Comparison of ENCODE assay signal across 30 cellular contexts in the genomic region with DNA sequence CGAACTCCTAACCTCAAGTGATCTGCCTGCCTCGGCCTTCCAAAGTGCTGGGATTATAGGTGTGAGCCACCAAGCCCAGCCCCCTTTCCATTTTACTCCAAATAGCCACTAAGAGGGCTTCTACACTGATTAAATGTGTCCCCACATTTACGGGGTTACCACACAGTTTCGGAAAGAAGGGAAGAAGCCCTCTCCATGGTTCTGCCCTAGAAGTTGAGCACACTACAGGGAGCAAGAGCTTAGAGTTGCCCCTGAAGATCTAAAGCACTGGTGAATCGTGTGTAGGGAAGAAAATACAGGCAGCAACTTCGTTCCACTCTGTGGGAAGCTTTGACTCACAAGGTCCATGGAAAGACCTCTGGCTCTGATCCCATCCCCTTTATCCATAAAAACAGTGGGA.
"Had no signal": no experiment of that assay in that cellular context is flagged by ENCODE, and none has a peak within 500 bp of the region (broad histone marks: within the 10 kb centered on the region; RNA-seq: fewer than 3 reads in every experiment).

No MANE protein-coding gene starts in this region.

- H3K36me3 ChIP-seq: adrenal gland, gastrocnemius medialis, heart left ventricle had no signal

- H3K4me1 ChIP-seq: adrenal gland, body of pancreas, gastrocnemius medialis, heart left ventricle had no signal

- H3K27ac ChIP-seq: adrenal gland, body of pancreas, coronary artery, dorsolateral prefrontal cortex, gastrocnemius medialis, heart left ventricle, VCaP had no signal

- H3K27ac Mint-ChIP-seq: activated B cell treated with CpG ODN at 0.5 μM for 24 hours; activated CD8-positive, alpha-beta T cell treated with anti-CD3 and anti-CD28 coated beads for 36 hours; activated naive CD4-positive, alpha-beta T cell treated with anti-CD3 and anti-CD28 coated beads for 36 hours; activated naive CD4-positive, alpha-beta T cell treated with anti-CD3 and anti-CD28 coated beads, Interleukin-2, amount 50 U/mL, for 24 hours; activated naive CD8-positive, alpha-beta T cell treated with anti-CD3 and anti-CD28 coated beads for 36 hours; activated naive CD8-positive, alpha-beta T cell treated with anti-CD3 and anti-CD28 coated beads, Interleukin-2, amount 50 U/mL, for 24 hours; activated T-helper 2 cell treated with anti-CD3 and anti-CD28 coated beads, Interferon-gamma antibody, Interleukin-2, Interleukin-4, amounts not matched to agents 10 μg/mL and 5 μg/mL and 100 μg/mL, durations not matched to agents 14 hours and 24 hours and 36 hours; dendritic cell treated with granulocyte-macrophage colony-stimulating factor and Interleukin-4, amounts not matched to agents 40 ng/mL and 50 ng/mL, for 4 days; endodermal cell had no signal

- H3K4me3 Mint-ChIP-seq: activated B cell treated with CpG ODN at 0.5 μM for 24 hours; activated CD8-positive, alpha-beta T cell treated with anti-CD3 and anti-CD28 coated beads for 36 hours; activated naive CD4-positive, alpha-beta T cell treated with anti-CD3 and anti-CD28 coated beads for 36 hours; activated naive CD4-positive, alpha-beta T cell treated with anti-CD3 and anti-CD28 coated beads, Interleukin-2, amount 50 U/mL, for 24 hours; activated naive CD8-positive, alpha-beta T cell treated with anti-CD3 and anti-CD28 coated beads for 36 hours; activated naive CD8-positive, alpha-beta T cell treated with anti-CD3 and anti-CD28 coated beads, Interleukin-2, amount 50 U/mL, for 24 hours; activated T-cell treated with anti-CD3 and anti-CD28 coated beads, Interleukin-2, amount 50 U/mL, for 4 hours; dendritic cell treated with granulocyte-macrophage colony-stimulating factor and Interleukin-4, amounts not matched to agents 40 ng/mL and 50 ng/mL, for 4 days; endodermal cell had no signal

- H3K27me3 ChIP-seq: adrenal gland, body of pancreas had no signal

- H3K4me3 ChIP-seq: adrenal gland, body of pancreas, coronary artery, gastrocnemius medialis, heart left ventricle had no signal

- H3K36me3 Mint-ChIP-seq: activated naive CD8-positive, alpha-beta T cell treated with anti-CD3 and anti-CD28 coated beads for 36 hours had no signal

- H3K9me3 ChIP-seq: adrenal gland, body of pancreas, gastrocnemius medialis, heart left ventricle had no signal

- DNase-seq: activated B cell treated with CpG ODN at 0.5 μM for 24 hours; activated CD4-positive, alpha-beta T cell treated with anti-CD3 and anti-CD28 coated beads for 48 hours; activated CD4-positive, alpha-beta T cell treated with anti-CD3 and anti-CD28 coated beads, Interleukin-2, amount 50 U/mL, for 1 hour; activated CD4-positive, alpha-beta T cell treated with anti-CD3 and anti-CD28 coated beads, Interleukin-2, amount 50 U/mL, for 48 hours; activated CD8-positive, alpha-beta memory T cell treated with anti-CD3 and anti-CD28 coated beads for 24 hours; activated effector memory CD4-positive, alpha-beta T cell treated with anti-CD3 and anti-CD28 coated beads, Interleukin-2, amount 50 U/mL, for 16 hours; activated naive CD8-positive, alpha-beta T cell treated with anti-CD3 and anti-CD28 coated beads for 36 hours; activated naive CD8-positive, alpha-beta T cell treated with anti-CD3 and anti-CD28 coated beads, Interleukin-2, amount 50 U/mL, for 24 hours; activated T-cell treated with anti-CD3 and anti-CD28 coated beads, Interleukin-2, amount 50 U/mL, for 4 hours; adrenal gland; amygdala; aorta; body of pancreas; caudate nucleus; dorsolateral prefrontal cortex; effector memory CD4-positive, alpha-beta T cell; gastrocnemius medialis; glutamatergic neuron; heart left ventricle; hypothalamus had no signal

- H3K9me3 Mint-ChIP-seq: activated B cell treated with CpG ODN at 0.5 μM for 24 hours; activated CD8-positive, alpha-beta T cell treated with anti-CD3 and anti-CD28 coated beads for 36 hours; activated naive CD4-positive, alpha-beta T cell treated with anti-CD3 and anti-CD28 coated beads for 36 hours; activated naive CD4-positive, alpha-beta T cell treated with anti-CD3 and anti-CD28 coated beads, Interleukin-2, amount 50 U/mL, for 24 hours; activated naive CD8-positive, alpha-beta T cell treated with anti-CD3 and anti-CD28 coated beads for 36 hours; activated naive CD8-positive, alpha-beta T cell treated with anti-CD3 and anti-CD28 coated beads, Interleukin-2, amount 50 U/mL, for 24 hours; activated T-cell treated with anti-CD3 and anti-CD28 coated beads, Interleukin-2, amount 50 U/mL, for 4 hours; activated T-helper 2 cell treated with anti-CD3 and anti-CD28 coated beads, Interferon-gamma antibody, Interleukin-2, Interleukin-4, amounts not matched to agents 10 μg/mL and 5 μg/mL and 100 μg/mL, durations not matched to agents 14 hours and 24 hours and 36 hours; dendritic cell treated with granulocyte-macrophage colony-stimulating factor and Interleukin-4, amounts not matched to agents 40 ng/mL and 50 ng/mL, for 4 days; endodermal cell had no signal

- H3K4me1 Mint-ChIP-seq: activated B cell treated with CpG ODN at 0.5 μM for 24 hours; activated naive CD8-positive, alpha-beta T cell treated with anti-CD3 and anti-CD28 coated beads, Interleukin-2, amount 50 U/mL, for 24 hours; endodermal cell had no signal

- ATAC-seq: activated CD4-positive, CD25-positive, alpha-beta regulatory T cell treated with anti-CD3 and anti-CD28 coated beads, Interleukin-2, amount 50 U/mL, for 24 hours; activated CD8-positive, alpha-beta T cell treated with anti-CD3 and anti-CD28 coated beads for 36 hours; activated naive CD8-positive, alpha-beta T cell treated with anti-CD3 and anti-CD28 coated beads, Interleukin-2, amount 50 U/mL, for 24 hours; activated T-cell treated with anti-CD3 and anti-CD28 coated beads, Interleukin-2, amount 50 U/mL, for 4 hours; body of pancreas; esophagus mucosa; gastrocnemius medialis; heart left ventricle had no signal
